In the genomic region with DNA sequence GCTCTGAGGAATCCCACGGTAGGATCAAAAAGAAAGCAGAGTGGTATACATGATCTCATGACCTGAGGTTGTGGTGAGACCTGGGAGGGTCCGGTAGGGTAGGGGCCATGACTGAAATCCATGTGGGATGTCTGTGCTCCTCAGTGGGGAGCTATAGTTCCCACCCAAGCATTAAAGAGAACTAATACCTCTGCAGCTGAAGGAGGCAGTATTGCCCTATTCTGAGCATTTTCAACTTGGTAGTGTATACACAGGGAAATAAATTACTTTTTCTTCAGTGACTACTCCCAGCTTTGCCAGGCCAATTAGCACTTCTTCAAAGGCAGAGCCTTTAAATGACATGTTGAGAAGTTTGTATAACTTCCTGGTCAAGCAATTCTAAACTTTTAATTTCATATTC, we compare ENCODE assay signal across 1 cellular context.
TF ChIP-seq lines count a peak whose summit lies in the region.

No MANE protein-coding gene starts in this region.

TF ChIP-seq in H1, 55 proteins besides CTCF, POLR2A, EP300 and RAD21:
- TF ChIP-seq RXRA (IDR thresholded peaks at IDR 0.05; ENCODE audit: insufficient read depth, low read depth, low read length) = no peak
- no peak for TF ChIP-seq BCL11A (IDR thresholded peaks at IDR 0.05; ENCODE audit: low read depth in 2 of 2, low read length in 2 of 2)
- no peak for TF ChIP-seq CHD1 (IDR thresholded peaks at IDR 0.05; ENCODE audit: low read depth, low read length)
- TF ChIP-seq TEAD4 (IDR thresholded peaks at IDR 0.05; ENCODE audit: low read depth, low read length) = no peak
- TF ChIP-seq, protein P1, sequence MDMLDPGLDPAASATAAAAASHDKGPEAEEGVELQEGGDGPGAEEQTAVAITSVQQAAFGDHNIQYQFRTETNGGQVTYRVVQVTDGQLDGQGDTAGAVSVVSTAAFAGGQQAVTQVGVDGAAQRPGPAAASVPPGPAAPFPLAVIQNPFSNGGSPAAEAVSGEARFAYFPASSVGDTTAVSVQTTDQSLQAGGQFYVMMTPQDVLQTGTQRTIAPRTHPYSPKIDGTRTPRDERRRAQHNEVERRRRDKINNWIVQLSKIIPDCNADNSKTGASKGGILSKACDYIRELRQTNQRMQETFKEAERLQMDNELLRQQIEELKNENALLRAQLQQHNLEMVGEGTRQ (IDR thresholded peaks at IDR 0.05; ENCODE audit: low read length) = no peak
- no peak for TF ChIP-seq EGR1 (IDR thresholded peaks at IDR 0.05; ENCODE audit: borderline replicate concordance, low read depth, low read length)
- TF ChIP-seq SRF (IDR thresholded peaks at IDR 0.05; ENCODE audit: low read depth, low read length) = no peak
- no peak for TF ChIP-seq POLR2AphosphoS5 (IDR thresholded peaks at IDR 0.05; ENCODE audit: low read depth, low read length)
- no peak for TF ChIP-seq SP1 (IDR thresholded peaks at IDR 0.05; ENCODE audit: low read depth, low read length)
- TF ChIP-seq SIX5 (IDR thresholded peaks at IDR 0.05; ENCODE audit: low read depth, low read length) = no peak
- TF ChIP-seq TAF1 (IDR thresholded peaks at IDR 0.05; ENCODE audit: low read depth, low read length) = no peak
- TF ChIP-seq KDM4A (IDR thresholded peaks at IDR 0.05; ENCODE audit: low read depth, low read length, severe bottlenecking) = no peak
- no peak for TF ChIP-seq CREB1 (IDR thresholded peaks at IDR 0.05)
- TF ChIP-seq PHF8 (conservative IDR thresholded peaks at IDR 0.05; ENCODE audit: low read depth, low read length) = no peak
- TF ChIP-seq, protein P2, sequence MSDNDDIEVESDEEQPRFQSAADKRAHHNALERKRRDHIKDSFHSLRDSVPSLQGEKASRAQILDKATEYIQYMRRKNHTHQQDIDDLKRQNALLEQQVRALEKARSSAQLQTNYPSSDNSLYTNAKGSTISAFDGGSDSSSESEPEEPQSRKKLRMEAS (IDR thresholded peaks at IDR 0.05) = no peak
TF ChIP-seq in H1: peak in this region for 0.
